In the genomic region with DNA sequence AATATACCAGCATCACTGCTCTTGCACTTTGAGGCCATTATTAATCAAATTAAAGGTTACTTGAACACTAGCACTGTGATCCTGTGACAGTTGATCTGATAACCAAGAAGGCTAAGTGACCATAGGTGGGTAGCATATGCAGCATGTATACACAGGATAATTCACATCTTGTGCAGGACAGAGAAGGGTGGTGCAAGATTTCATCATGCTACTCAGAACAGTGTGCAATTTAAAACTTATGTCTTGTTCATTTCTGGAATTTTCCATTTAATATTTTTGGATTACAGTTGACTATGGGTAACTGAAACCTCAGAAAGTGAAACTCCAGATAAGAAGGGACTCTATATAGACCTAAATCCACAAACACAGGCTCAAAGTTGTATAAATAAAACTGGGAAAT, we compare ENCODE assay signal across 16 cellular contexts.
"Had no signal": no experiment of that assay in that cellular context is flagged by ENCODE, and none has a peak within 500 bp of the region (broad histone marks: within the 10 kb centered on the region; RNA-seq: fewer than 3 reads in every experiment).

No MANE protein-coding gene starts in this region.

- H3K4me1 ChIP-seq: foreskin keratinocyte, psoas muscle, sigmoid colon, uterus had no signal

- H3K36me3 ChIP-seq: neutrophil, sigmoid colon, uterus had no signal

- H3K4me3 ChIP-seq: mucosa of descending colon, psoas muscle, sigmoid colon, skin epidermis, uterus had no signal

- H3K27ac ChIP-seq: foreskin keratinocyte, neutrophil, psoas muscle, sigmoid colon, skin epidermis, uterus had no signal

- DNase-seq: cortex of kidney; effector memory CD4-positive, alpha-beta T cell; foreskin keratinocyte; mammary epithelial cell; naive thymus-derived CD8-positive, alpha-beta T cell; psoas muscle; retina; sigmoid colon; stimulated activated CD4-positive, alpha-beta T cell treated with anti-CD3 and anti-CD28 coated beads, Interleukin-2, amount 100 ng/mL, for 24 hours; stimulated activated naive CD4-positive, alpha-beta T cell; trophoblast cell; uterus had no signal

- H3K27me3 ChIP-seq: foreskin keratinocyte, neutrophil, sigmoid colon, uterus had no signal

- H3K9me3 ChIP-seq: mucosa of descending colon, neutrophil, psoas muscle, sigmoid colon, uterus had no signal

- ATAC-seq: esophagus mucosa; foreskin keratinocyte; naive thymus-derived CD8-positive, alpha-beta T cell; psoas muscle had no signal
